Comparison of ENCODE assay signal across 8 cellular contexts in the genomic region with DNA sequence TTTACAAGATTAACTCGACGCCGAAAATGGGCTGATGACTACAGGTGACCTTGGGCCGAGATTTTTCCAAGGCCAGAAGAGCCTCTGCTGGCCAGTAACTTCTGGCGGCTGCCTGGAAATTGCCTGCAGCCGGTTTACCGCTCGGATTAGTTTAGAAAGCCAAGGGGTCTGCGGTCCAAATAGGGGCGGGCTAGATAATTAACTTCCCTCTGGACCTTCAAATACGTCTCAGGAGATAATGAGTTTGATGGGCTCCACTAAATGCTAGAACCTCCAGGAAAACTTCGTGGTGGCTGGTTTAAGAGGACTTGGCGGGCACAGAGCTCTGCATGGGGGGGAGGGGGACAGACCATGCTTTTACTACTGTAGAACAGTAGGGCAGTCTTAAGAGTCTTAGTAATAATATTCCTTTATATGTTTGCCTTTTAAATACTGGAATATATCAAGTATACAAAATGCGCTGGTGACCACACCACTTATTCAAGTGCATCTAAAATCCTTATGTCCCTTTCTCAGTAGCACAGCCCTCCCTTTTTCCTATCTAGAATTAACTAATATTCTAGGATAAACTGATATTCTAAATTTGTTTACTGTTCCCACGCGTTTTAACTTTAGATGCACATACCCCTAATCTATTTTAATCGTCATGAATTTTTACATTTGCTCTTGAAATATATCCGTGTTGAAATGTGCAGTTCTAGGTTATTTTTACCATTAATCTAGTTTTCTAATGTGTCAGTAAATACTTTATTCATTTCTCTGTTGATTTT.
DNase-seq lines count a peak whose midpoint lies in the region; ATAC-seq and TF ChIP-seq lines count a peak whose summit lies in the region.

No MANE protein-coding gene starts in this region.

- 31 to 35% methylated on average over 11 to 18 of the region's 18 CpGs for WGBS in thyroid gland, 2 donors

- H4K20me1 ChIP-seq in MM.1S (ENCODE audit: insufficient read depth, low read length): no peaks in the 10 kb centered on the region

- H3K36me3 ChIP-seq in MM.1S (replicated peaks; ENCODE audit: insufficient read depth, low read length) (no peaks in the 10 kb centered on the region), ascending aorta (no peaks in the 10 kb centered on the region), kidney epithelial cell (ENCODE audit: control insufficient read depth, insufficient read depth, low read length) (no peaks in the 10 kb centered on the region), thyroid gland (no peaks in the 10 kb centered on the region)

- H3K27ac ChIP-seq in MM.1S (ENCODE audit: low read length) (peak overlapping the region; percentile 90), ascending aorta (peak overlapping the region; percentile 88 to 90), thyroid gland (peak overlapping the region; percentile 49 to 69 (median 51))

- peak; percentile 14 for ATAC-seq in GM21529 (IDR thresholded peaks at IDR 0.05; ENCODE audit: unreplicated experiment)

- TF ChIP-seq POLR2A in thyroid gland (IDR thresholded peaks at IDR 0.05): no peak

- no peak for TF ChIP-seq CTCF in MM.1S (IDR thresholded peaks at IDR 0.05; ENCODE audit: low read length)
- no peak for TF ChIP-seq CTCF in ascending aorta (IDR thresholded peaks at IDR 0.05)
- no peak for TF ChIP-seq CTCF in kidney epithelial cell (IDR thresholded peaks at IDR 0.05; ENCODE audit: insufficient read depth, low read length, poor library complexity, severe bottlenecking)
- no peak for TF ChIP-seq CTCF in thyroid gland (IDR thresholded peaks at IDR 0.05)

- intact Hi-C loops in ascending aorta (cut with DNase I): loop anchor here (10.0 kb wide), 4 partner anchors 1015 to 1845 kb away; partner anchors contain the start of gene ZSCAN31
- intact Hi-C loops in thyroid gland (cut with DNase I): no loop called here

- peak overlapping the region; percentile 72 for H3K4me2 ChIP-seq in MM.1S (ENCODE audit: low read depth, low read length)

- H2AFZ ChIP-seq in MM.1S (ENCODE audit: low read length): no peak overlapping the region

- H3K27me3 ChIP-seq in MM.1S (replicated peaks; ENCODE audit: insufficient read depth, low read length) (no peaks in the 10 kb centered on the region), ascending aorta (no peaks in the 10 kb centered on the region), kidney epithelial cell (ENCODE audit: control insufficient read depth, insufficient read depth, low read length) (no peaks in the 10 kb centered on the region), thyroid gland (no peaks in the 10 kb centered on the region)

- peak; percentile 53 for DNase-seq in ELR (ENCODE audit: low read depth)
- DNase-seq in MM.1S: peak; percentile 66
- no peak for DNase-seq in ascending aorta (ENCODE audit: low spot score in 2 of 2)
- DNase-seq in kidney epithelial cell (ENCODE audit: low read depth): no peak
- no peak for DNase-seq in thyroid gland
- DNase-seq in midbrain (lab: John Stamatoyannopoulos, UW): no peak
- DNase-seq in T-helper 9 cell: no peak

- H3K4me1 ChIP-seq in MM.1S (ENCODE audit: low read length) (peaks cover 7% of the 10 kb centered on the region; the same call in 1 of the 2 replicates), ascending aorta (no peaks in the 10 kb centered on the region), thyroid gland (peaks cover 5 to 13% of the 10 kb centered on the region in 2 donors)

- no peaks in the 10 kb centered on the region for H3K79me2 ChIP-seq in MM.1S (ENCODE audit: low read length)

- peak overlapping the region; percentile 69 for H3K4me3 ChIP-seq in MM.1S (ENCODE audit: low read length)
- peak overlapping the region; percentile 61 to 86 for H3K4me3 ChIP-seq in ascending aorta
- H3K4me3 ChIP-seq in kidney epithelial cell (ENCODE audit: low read depth, low read length): peak overlapping the region; percentile 52
- H3K4me3 ChIP-seq in thyroid gland (replicated peaks in 1 of 3): peak overlapping the region in 1 of 3 donors; percentile 26

- no peaks in the 10 kb centered on the region for H3K9me3 ChIP-seq in MM.1S (replicated peaks; ENCODE audit: insufficient read depth, low read length)
- H3K9me3 ChIP-seq in ascending aorta: no peaks in the 10 kb centered on the region
- H3K9me3 ChIP-seq in thyroid gland: no peaks in the 10 kb centered on the region

- H3F3A ChIP-seq in MM.1S (ENCODE audit: insufficient read depth, low read length): peaks cover 35% of the 10 kb centered on the region

- peak overlapping the region; percentile 80 for H3K9ac ChIP-seq in MM.1S (ENCODE audit: low read length)

- H3K9me2 ChIP-seq in MM.1S (replicated peaks; ENCODE audit: insufficient read depth, low read length): no peaks in the 10 kb centered on the region

Comparison
In these comparisons a context has a peak if more than half of its experiments do, and no peak if none do; other contexts are left out.
1. DNase-seq: peak in ELR (single experiment) and MM.1S (single experiment); none in ascending aorta (0 of 2), kidney epithelial cell (single experiment), thyroid gland (0 of 2), midbrain (single experiment) and T-helper 9 cell (single experiment).
2. Peak in every context shown above with its lines, with median percentiles within 50 percentile points of each other: H3K27ac ChIP-seq.